In genomic region chr9:72991772-72992171, GRCh38 we compare ENCODE assay signal across 27 cellular contexts.
"Had no signal": no experiment of that assay in that cellular context is flagged by ENCODE, and none has a peak within 500 bp of the region (broad histone marks: within the 10 kb centered on the region; RNA-seq: fewer than 3 reads in every experiment).

No MANE protein-coding gene starts in this region.

- H3K27ac ChIP-seq: stomach, suprapubic skin, testis, thoracic aorta, thyroid gland, tibial artery, tibial nerve, transverse colon, upper lobe of left lung, upper lobe of right lung, uterus, vagina had no signal

- H3K4me1 ChIP-seq: testis, thyroid gland, tibial artery, tibial nerve, upper lobe of left lung, uterus had no signal

- DNase-seq: stimulated activated CD4-positive, alpha-beta T cell treated with anti-CD3 and anti-CD28 coated beads, Interleukin-2, amount 100 ng/mL, for 48 hours; stimulated activated CD4-positive, alpha-beta T cell treated with anti-CD3 and anti-CD28 coated beads, Interleukin-4, amount 100 ng/mL, for 1 hour; stimulated activated CD4-positive, alpha-beta T cell treated with anti-CD3 and anti-CD28 coated beads, Interleukin-4, amount 100 ng/mL, for 24 hours; stimulated activated CD4-positive, alpha-beta T cell treated with anti-CD3 and anti-CD28 coated beads, Interleukin-4, amount 100 ng/mL, for 4 hours; stimulated activated CD8-positive, alpha-beta memory T cell treated with anti-CD3 and anti-CD28 coated beads, Interleukin-4, amount 100 ng/mL, for 48 hours; stimulated activated naive B cell treated with anti-CD40 and anti-IgM and Interleukin-4, amounts not matched to agents 10 μg/mL and 1 μg/mL and 100 μg/mL, for 72 hours; stimulated activated naive CD4-positive, alpha-beta T cell; stimulated activated naive CD4-positive, alpha-beta T cell treated with Interleukin-2 at 50 U/mL for 16 hours; stimulated activated naive CD8-positive, alpha-beta T cell treated with anti-CD3 and anti-CD28 coated beads, Interleukin-15, amount 100 ng/mL, for 72 hours; stimulated activated naive CD8-positive, alpha-beta T cell treated with anti-CD3 and anti-CD28 coated beads, Interleukin-15, Interleukin-2, amounts not matched to agents 100 U/mL and 50 U/mL, for 24 hours; stomach; substantia nigra; testis; thyroid gland; tibial artery; transverse colon; trophoblast cell; upper lobe of left lung; upper lobe of right lung; uterus had no signal

- H3K9me3 ChIP-seq: stomach, suprapubic skin, testis, thoracic aorta, thyroid gland, tibial artery, tibial nerve, transverse colon, upper lobe of left lung, upper lobe of right lung, uterus, vagina had no signal

- FAIRE-seq: urothelium cell line had no signal

- ATAC-seq: stimulated activated effector memory CD8-positive, alpha-beta T cell treated with anti-CD3 and anti-CD28 coated beads, Interleukin-12 subunit alpha, Interleukin-12 subunit beta, amount 100 ng/mL, for 72 hours; stimulated activated memory B cell treated with anti-CD40 and anti-IgM and Interleukin-4, amounts not matched to agents 10 μg/mL and 1 μg/mL and 100 μg/mL, for 72 hours; stimulated activated naive B cell treated with anti-CD40 and anti-IgM and Interleukin-4, amounts not matched to agents 10 μg/mL and 1 μg/mL and 100 μg/mL, for 72 hours; stimulated activated naive CD8-positive, alpha-beta T cell treated with anti-CD3 and anti-CD28 coated beads, Interleukin-15, amount 100 ng/mL, for 72 hours; stimulated activated naive CD8-positive, alpha-beta T cell treated with anti-CD3 and anti-CD28 coated beads, Interleukin-15, Interleukin-2, amounts not matched to agents 100 U/mL and 50 U/mL, for 24 hours; upper lobe of right lung had no signal

- H3K4me3 ChIP-seq: stomach, suprapubic skin, testis, thoracic aorta, thyroid gland, tibial artery, tibial nerve, transverse colon, upper lobe of left lung, upper lobe of right lung, uterus, vagina had no signal
